8 cellular contexts compared by ENCODE assay signal in the genomic region with DNA sequence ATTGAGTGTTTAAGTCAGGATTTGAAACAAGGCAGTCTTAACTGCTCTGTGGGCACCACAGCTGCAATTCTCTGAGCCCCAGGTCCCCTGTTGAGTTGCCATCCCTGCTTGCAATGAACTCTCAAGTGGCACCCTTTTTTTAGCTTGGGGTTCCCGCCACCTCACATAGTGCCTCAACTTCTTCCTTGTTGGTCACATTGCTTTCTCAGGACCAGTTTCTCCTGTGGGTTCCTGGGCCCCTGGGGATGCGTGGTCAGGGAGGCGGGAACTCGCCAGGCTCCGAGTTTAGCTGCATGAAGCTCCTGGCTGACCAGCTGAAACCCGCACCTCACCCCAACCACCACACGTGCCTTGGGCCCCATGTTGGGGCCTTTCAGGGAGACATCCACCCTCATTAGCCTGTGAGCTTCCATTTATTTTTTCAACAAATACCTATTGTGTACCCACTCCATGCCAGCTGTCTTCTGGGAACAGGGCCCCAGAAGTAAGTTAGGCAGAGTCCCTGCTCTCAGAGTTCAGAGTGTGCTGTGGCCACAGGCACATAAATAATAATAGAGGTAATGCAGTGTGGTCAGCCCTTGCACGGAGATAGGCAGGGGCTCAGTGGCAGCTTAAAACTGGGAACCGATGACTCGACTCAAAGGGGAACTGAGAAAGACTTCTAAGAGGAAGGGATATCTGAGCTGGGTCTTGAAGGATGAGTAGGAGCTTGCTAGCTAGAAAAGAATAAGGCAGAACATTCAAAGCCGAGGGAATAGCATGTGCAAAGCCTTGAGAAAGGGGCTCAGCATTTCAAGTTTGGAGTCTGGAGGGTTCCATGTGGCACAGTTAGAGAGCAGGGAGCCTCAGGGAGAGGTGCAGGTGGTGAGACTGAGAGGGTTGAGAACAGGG. TPM values are rescaled to one million over a fixed set of nuclear protein-coding genes. Genes with fewer than 3 reads are reported as not detected.
A peak's percentile ranks its signal among the peaks of the same experiment; 100 is the strongest.
DNase-seq lines count a peak whose midpoint lies in the region; ATAC-seq and TF ChIP-seq lines count a peak whose summit lies in the region.

No MANE protein-coding gene starts in this region.

- in situ Hi-C loops in GM13977 (cut with MboI; ENCODE audit: low pct_unique_long_range_greater_than_20kb, low sequenced_read_pairs, unreplicated experiment) = no loop called here

- DNase-seq in GM13977 (ENCODE audit: low spot score) (peak; percentile 75), putamen (ENCODE audit: low spot score) (no peak), pons (ENCODE audit: low spot score) (no peak), NCI-H1092 treated with DMSO at 0.1 percent for 48 hours (lab: John Stamatoyannopoulos, UW) (no peak), HFFc6 (no peak)
- DNase-seq in central memory CD8-positive, alpha-beta T cell (ENCODE audit: low spot score in 2 of 2) = no peak

- H3K4me1 Mint-ChIP-seq in central memory CD8-positive, alpha-beta T cell = peaks cover 60% of the 10 kb centered on the region
- peaks cover 7% of the 10 kb centered on the region for H3K4me1 Mint-ChIP-seq in HFFc6 (ENCODE audit: low read depth)

- H3K36me3 Mint-ChIP-seq in central memory CD8-positive, alpha-beta T cell (ENCODE audit: insufficient read depth) = peaks cover 44% of the 10 kb centered on the region
- H3K36me3 Mint-ChIP-seq in HFFc6 (ENCODE audit: low read depth) = no peaks in the 10 kb centered on the region

- ATAC-seq in GM21526 (IDR thresholded peaks at IDR 0.05; ENCODE audit: low FRiP score, unreplicated experiment) (peak; percentile 45), HG03565 (IDR thresholded peaks at IDR 0.05; ENCODE audit: unreplicated experiment) (peak; percentile 57)
- peak; percentile 5 for ATAC-seq in central memory CD8-positive, alpha-beta T cell (replicated peaks; ENCODE audit: extremely low read depth, poor library complexity, severe bottlenecking)

- TF ChIP-seq CTCF in GM13977 (IDR thresholded peaks at IDR 0.05; ENCODE audit: extremely low read depth, insufficient read depth, missing control alignments) (no peak), HFFc6 (IDR thresholded peaks at IDR 0.05) (no peak)

- H3K4me3 Mint-ChIP-seq in central memory CD8-positive, alpha-beta T cell = peak overlapping the region; percentile 71
- no peak overlapping the region for H3K4me3 Mint-ChIP-seq in HFFc6

- no peaks in the 10 kb centered on the region for H3K27me3 Mint-ChIP-seq in central memory CD8-positive, alpha-beta T cell
- peaks cover 25% of the 10 kb centered on the region for H3K27me3 Mint-ChIP-seq in HFFc6 (ENCODE audit: insufficient read depth)

- H3K27ac Mint-ChIP-seq in central memory CD8-positive, alpha-beta T cell (ENCODE audit: low read depth) = peak overlapping the region; percentile 93
- no peak overlapping the region for H3K27ac Mint-ChIP-seq in HFFc6

- H3K9me3 Mint-ChIP-seq in central memory CD8-positive, alpha-beta T cell = no peaks in the 10 kb centered on the region
- H3K9me3 Mint-ChIP-seq in HFFc6 = no peaks in the 10 kb centered on the region

RNA-seq across cellular contexts. Expression of gene FAM83D, which starts 33.9 kb away (rescaled TPM):
- total RNA-seq in HFFc6 (2021; fragmentation: NEBNext Ultra II Directional; extraction: Animal tissue kit (Norgen Biotek cat#: 25700)) = 10 to 100 TPM; 14.2 to 31.5 (median 29.2) TPM

Comparison
In these comparisons a context has a peak if more than half of its experiments do, and no peak if none do; other contexts are left out.
1. ATAC-seq: peak in every context shown above with its lines; median percentile 57 in HG03565; 45 in GM21526; 5 in central memory CD8-positive, alpha-beta T cell.